ENCODE assay signal across 1 cellular context in the genomic region with DNA sequence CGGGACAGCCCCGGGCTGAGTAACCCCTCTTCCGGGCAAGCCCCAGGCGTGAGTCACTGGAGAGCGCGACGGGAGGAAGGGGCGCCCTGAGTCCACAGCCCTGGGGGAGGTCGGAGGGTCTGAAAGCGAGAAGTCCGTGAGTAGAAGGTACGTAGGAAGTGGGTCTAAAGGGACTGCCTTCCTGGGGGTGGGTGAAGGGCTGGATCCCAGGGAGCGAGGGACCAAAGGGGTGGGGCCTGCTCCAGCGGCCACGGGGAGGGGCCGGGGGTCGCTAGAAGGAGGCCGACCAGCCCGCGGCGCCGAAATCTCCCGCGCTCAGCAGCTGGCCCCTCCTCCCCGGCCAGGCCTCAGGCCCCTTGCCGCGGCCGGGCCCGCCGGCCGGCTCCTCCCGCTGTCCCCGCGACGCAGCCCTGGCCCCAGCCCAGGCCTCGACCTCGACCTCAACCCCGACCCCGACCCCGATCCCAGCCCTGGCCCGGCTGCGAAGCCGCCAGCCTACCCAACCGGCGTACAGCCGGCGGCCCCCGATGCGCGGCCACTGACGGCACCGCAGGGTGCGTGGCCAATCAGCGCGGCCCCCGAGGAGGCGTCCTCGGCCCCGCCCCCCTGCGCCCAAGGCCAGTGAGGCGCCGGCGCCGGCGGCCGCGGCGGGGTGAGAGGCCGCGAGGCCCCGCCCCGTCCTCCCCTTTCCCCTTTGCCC.
TF ChIP-seq lines count a peak whose summit lies in the region.

No MANE protein-coding gene starts in this region.

TF ChIP-seq in HepG2, 621 proteins besides CTCF, POLR2A, EP300 and RAD21 (continued from another document and continues in another):
- TF ChIP-seq, protein P1, sequence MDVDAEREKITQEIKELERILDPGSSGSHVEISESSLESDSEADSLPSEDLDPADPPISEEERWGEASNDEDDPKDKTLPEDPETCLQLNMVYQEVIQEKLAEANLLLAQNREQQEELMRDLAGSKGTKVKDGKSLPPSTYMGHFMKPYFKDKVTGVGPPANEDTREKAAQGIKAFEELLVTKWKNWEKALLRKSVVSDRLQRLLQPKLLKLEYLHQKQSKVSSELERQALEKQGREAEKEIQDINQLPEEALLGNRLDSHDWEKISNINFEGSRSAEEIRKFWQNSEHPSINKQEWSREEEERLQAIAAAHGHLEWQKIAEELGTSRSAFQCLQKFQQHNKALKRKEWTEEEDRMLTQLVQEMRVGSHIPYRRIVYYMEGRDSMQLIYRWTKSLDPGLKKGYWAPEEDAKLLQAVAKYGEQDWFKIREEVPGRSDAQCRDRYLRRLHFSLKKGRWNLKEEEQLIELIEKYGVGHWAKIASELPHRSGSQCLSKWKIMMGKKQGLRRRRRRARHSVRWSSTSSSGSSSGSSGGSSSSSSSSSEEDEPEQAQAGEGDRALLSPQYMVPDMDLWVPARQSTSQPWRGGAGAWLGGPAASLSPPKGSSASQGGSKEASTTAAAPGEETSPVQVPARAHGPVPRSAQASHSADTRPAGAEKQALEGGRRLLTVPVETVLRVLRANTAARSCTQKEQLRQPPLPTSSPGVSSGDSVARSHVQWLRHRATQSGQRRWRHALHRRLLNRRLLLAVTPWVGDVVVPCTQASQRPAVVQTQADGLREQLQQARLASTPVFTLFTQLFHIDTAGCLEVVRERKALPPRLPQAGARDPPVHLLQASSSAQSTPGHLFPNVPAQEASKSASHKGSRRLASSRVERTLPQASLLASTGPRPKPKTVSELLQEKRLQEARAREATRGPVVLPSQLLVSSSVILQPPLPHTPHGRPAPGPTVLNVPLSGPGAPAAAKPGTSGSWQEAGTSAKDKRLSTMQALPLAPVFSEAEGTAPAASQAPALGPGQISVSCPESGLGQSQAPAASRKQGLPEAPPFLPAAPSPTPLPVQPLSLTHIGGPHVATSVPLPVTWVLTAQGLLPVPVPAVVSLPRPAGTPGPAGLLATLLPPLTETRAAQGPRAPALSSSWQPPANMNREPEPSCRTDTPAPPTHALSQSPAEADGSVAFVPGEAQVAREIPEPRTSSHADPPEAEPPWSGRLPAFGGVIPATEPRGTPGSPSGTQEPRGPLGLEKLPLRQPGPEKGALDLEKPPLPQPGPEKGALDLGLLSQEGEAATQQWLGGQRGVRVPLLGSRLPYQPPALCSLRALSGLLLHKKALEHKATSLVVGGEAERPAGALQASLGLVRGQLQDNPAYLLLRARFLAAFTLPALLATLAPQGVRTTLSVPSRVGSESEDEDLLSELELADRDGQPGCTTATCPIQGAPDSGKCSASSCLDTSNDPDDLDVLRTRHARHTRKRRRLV (CRISPR knock-in tag; IDR thresholded peaks at IDR 0.05): 0 out of 2 replicates have a peak, but pooled peaks have one; percentile 41
- TF ChIP-seq HNRNPH1 (optimal IDR thresholded peaks at IDR 0.05; ENCODE audit: low read depth, low read length) (no peak), ZEB1 (IDR thresholded peaks at IDR 0.05; ENCODE audit: insufficient replicate concordance, low read depth) (no peak), CBFB (CRISPR knock-in tag; IDR thresholded peaks at IDR 0.05) (0 out of 2 replicates have a peak, but pooled peaks have one; percentile 6), ZNF777 (CRISPR knock-in tag; IDR thresholded peaks at IDR 0.05) (peak; percentile 74), TBX2 (CRISPR knock-in tag; IDR thresholded peaks at IDR 0.05; ENCODE audit: borderline replicate concordance) (peak; percentile 55), ZNF772 (CRISPR knock-in tag; IDR thresholded peaks at IDR 0.05) (no peak; the same call in 1 of the 2 replicates), KLF6 (CRISPR knock-in tag; IDR thresholded peaks at IDR 0.05) (0 out of 2 replicates have a peak, but pooled peaks have one; percentile 47), LCORL (IDR thresholded peaks at IDR 0.05) (no peak), LCORL (CRISPR knock-in tag; IDR thresholded peaks at IDR 0.05) (peak; percentile 23; the same call in 1 of the 2 replicates), HNRNPL (IDR thresholded peaks at IDR 0.05; ENCODE audit: low read depth, low read length) (no peak), NFYC (CRISPR knock-in tag; IDR thresholded peaks at IDR 0.05) (peak; percentile 61), PITX1 (CRISPR knock-in tag; IDR thresholded peaks at IDR 0.05) (0 out of 2 replicates have a peak, but pooled peaks have one; percentile 5), NONO (IDR thresholded peaks at IDR 0.05) (no peak), NONO (CRISPR knock-in tag; conservative IDR thresholded peaks at IDR 0.05) (peak; percentile 71), SYNCRIP (IDR thresholded peaks at IDR 0.05; ENCODE audit: insufficient read depth, low read depth, low read length) (no peak), KDM5A (IDR thresholded peaks at IDR 0.05; ENCODE audit: borderline replicate concordance, low read length) (no peak), ZNF235 (CRISPR knock-in tag; IDR thresholded peaks at IDR 0.05; ENCODE audit: borderline replicate concordance) (0 out of 2 replicates have a peak, but pooled peaks have one; percentile 7), BRD4 (CRISPR knock-in tag; IDR thresholded peaks at IDR 0.05) (peak; percentile 50; the same call in 1 of the 2 replicates), TARDBP (CRISPR knock-in tag; IDR thresholded peaks at IDR 0.05) (0 out of 2 replicates have a peak, but pooled peaks have one; percentile 40), PAXIP1 (CRISPR knock-in tag; conservative IDR thresholded peaks at IDR 0.05) (peak; percentile 55), ZNF556 (CRISPR knock-in tag; IDR thresholded peaks at IDR 0.05; ENCODE audit: borderline replicate concordance) (peak; percentile 53; the same call in 1 of the 2 replicates), ZNF773 (CRISPR knock-in tag; IDR thresholded peaks at IDR 0.05; ENCODE audit: borderline replicate concordance) (peak; percentile 20; the same call in 1 of the 2 replicates), SKI (IDR thresholded peaks at IDR 0.05; ENCODE audit: partially characterized antibody) (peak; percentile 92)
- TF ChIP-seq, protein P2, sequence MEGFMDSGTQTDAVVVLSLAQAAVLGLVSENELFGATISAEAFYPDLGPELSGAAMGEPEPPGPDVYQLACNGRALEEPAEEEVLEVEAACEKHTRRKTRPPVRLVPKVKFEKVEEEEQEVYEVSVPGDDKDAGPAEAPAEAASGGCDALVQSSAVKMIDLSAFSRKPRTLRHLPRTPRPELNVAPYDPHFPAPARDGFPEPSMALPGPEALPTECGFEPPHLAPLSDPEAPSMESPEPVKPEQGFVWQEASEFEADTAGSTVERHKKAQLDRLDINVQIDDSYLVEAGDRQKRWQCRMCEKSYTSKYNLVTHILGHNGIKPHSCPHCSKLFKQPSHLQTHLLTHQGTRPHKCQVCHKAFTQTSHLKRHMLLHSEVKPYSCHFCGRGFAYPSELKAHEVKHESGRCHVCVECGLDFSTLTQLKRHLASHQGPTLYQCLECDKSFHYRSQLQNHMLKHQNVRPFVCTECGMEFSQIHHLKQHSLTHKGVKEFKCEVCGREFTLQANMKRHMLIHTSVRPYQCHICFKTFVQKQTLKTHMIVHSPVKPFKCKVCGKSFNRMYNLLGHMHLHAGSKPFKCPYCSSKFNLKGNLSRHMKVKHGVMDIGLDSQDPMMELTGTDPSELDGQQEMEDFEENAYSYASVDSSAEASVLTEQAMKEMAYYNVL (CRISPR knock-in tag; IDR thresholded peaks at IDR 0.05; ENCODE audit: borderline replicate concordance): 0 out of 2 replicates have a peak, but pooled peaks have one; percentile 39
- TF ChIP-seq, protein P3, sequence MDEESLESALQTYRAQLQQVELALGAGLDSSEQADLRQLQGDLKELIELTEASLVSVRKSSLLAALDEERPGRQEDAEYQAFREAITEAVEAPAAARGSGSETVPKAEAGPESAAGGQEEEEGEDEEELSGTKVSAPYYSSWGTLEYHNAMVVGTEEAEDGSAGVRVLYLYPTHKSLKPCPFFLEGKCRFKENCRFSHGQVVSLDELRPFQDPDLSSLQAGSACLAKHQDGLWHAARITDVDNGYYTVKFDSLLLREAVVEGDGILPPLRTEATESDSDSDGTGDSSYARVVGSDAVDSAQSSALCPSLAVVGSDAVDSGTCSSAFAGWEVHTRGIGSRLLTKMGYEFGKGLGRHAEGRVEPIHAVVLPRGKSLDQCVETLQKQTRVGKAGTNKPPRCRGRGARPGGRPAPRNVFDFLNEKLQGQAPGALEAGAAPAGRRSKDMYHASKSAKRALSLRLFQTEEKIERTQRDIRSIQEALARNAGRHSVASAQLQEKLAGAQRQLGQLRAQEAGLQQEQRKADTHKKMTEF (CRISPR knock-in tag; IDR thresholded peaks at IDR 0.05): peak; percentile 57; the same call in 1 of the 2 replicates
- TF ChIP-seq, protein P4, sequence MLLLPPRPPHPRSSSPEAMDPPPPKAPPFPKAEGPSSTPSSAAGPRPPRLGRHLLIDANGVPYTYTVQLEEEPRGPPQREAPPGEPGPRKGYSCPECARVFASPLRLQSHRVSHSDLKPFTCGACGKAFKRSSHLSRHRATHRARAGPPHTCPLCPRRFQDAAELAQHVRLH (CRISPR knock-in tag; IDR thresholded peaks at IDR 0.05; ENCODE audit: borderline replicate concordance, low read depth): 0 out of 2 replicates have a peak, but pooled peaks have one; percentile 33
- TF ChIP-seq, protein P5, sequence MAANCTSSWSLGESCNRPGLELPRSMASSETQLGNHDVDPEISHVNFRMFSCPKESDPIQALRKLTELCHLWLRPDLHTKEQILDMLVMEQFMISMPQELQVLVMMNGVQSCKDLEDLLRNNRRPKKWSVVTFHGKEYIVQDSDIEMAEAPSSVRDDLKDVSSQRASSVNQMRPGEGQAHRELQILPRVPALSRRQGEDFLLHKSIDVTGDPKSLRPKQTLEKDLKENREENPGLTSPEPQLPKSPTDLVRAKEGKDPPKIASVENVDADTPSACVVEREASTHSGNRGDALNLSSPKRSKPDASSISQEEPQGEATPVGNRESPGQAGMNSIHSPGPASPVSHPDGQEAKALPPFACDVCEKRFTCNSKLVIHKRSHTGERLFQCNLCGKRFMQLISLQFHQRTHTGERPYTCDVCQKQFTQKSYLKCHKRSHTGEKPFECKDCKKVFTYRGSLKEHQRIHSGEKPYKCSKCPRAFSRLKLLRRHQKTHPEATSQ (CRISPR knock-in tag; IDR thresholded peaks at IDR 0.05; ENCODE audit: borderline replicate concordance): no peak
